Comparison of ENCODE assay signal across 12 cellular contexts in genomic region chrX:120450163-120450562, GRCh38. TPM values are rescaled to one million over a fixed set of nuclear protein-coding genes. Genes with fewer than 3 reads are reported as not detected.
A peak's percentile ranks its signal among the peaks of the same experiment; 100 is the strongest.
DNase-seq lines count a peak whose midpoint lies in the region; ATAC-seq, FAIRE-seq and TF ChIP-seq lines count a peak whose summit lies in the region.
"Had no signal": no experiment of that assay in that cellular context is flagged by ENCODE, and none has a peak within 500 bp of the region (broad histone marks: within the 10 kb centered on the region; RNA-seq: fewer than 3 reads in every experiment).

No MANE protein-coding gene starts in this region.

- H3K4me1 Mint-ChIP-seq in glutamatergic neuron (ENCODE audit: low read depth, unreplicated experiment), result peaks cover 2% of the 10 kb centered on the region

- no peak overlapping the region for H3K4me3 Mint-ChIP-seq in glutamatergic neuron (ENCODE audit: unreplicated experiment)
- H3K4me3 Mint-ChIP-seq: activated T-helper 17 cell treated with anti-CD3 and anti-CD28 coated beads, Interleukin-2, amount 50 U/mL, for 72 hours; T-helper 1 cell treated with Interleukin-12 subunit alpha and Interleukin-12 subunit beta and Interleukin-4 antibody, amounts not matched to agents 30 μg/mL and 1 μg/mL, for 36 hours had no signal

- H3K27me3 Mint-ChIP-seq in glutamatergic neuron (ENCODE audit: unreplicated experiment), result no peaks in the 10 kb centered on the region
- H3K27me3 Mint-ChIP-seq: activated T-helper 17 cell treated with anti-CD3 and anti-CD28 coated beads, Interleukin-2, amount 50 U/mL, for 72 hours had no signal

- no peaks in the 10 kb centered on the region for H3K36me3 Mint-ChIP-seq in glutamatergic neuron (ENCODE audit: unreplicated experiment)

- H3K4me1 ChIP-seq in BE2C (no peaks in the 10 kb centered on the region), OCI-LY7 (ENCODE audit: insufficient read depth, low read length, poor library complexity, severe bottlenecking) (peaks cover 6% of the 10 kb centered on the region)

- H3K9me2 ChIP-seq in OCI-LY7 (ENCODE audit: insufficient read depth, low read length), result no peaks in the 10 kb centered on the region

- BruUV-seq in OCI-LY7 (replicated peaks; lab: Mats Ljungman, UMichigan), result no TSS peak

- H3K4me2 ChIP-seq in OCI-LY7 (ENCODE audit: low read length), result no peak overlapping the region

- DNase-seq in BE2C, result peak; percentile 8
- no peak for DNase-seq in GM19239 (ENCODE audit: insufficient read length, low spot score)
- DNase-seq in OCI-LY7 (ENCODE audit: low spot score), result peak; percentile 20
- DNase-seq in glutamatergic neuron, result no peak
- DNase-seq in activated T-cell treated with anti-CD3 and anti-CD28 coated beads, Interleukin-2, amount 50 U/mL, for 1 hour, result no peak
- no peak for DNase-seq in foreskin fibroblast
- DNase-seq: DMS79 treated with DMSO at 0.1 percent for 48 hours, NCI-H187 treated with DMSO at 0.1 percent for 48 hours had no signal

- no peaks in the 10 kb centered on the region for H3K9me3 Mint-ChIP-seq in glutamatergic neuron (ENCODE audit: unreplicated experiment)
- H3K9me3 Mint-ChIP-seq: activated T-helper 17 cell treated with anti-CD3 and anti-CD28 coated beads, Interleukin-2, amount 50 U/mL, for 72 hours; T-helper 1 cell treated with Interleukin-12 subunit alpha and Interleukin-12 subunit beta and Interleukin-4 antibody, amounts not matched to agents 30 μg/mL and 1 μg/mL, for 36 hours had no signal

- CTCF ChIA-PET in OCI-LY7 (lab: Charles Lee; ENCODE audit: unreplicated experiment), result no interaction called here

- H3K9me3 ChIP-seq in BE2C (no peaks in the 10 kb centered on the region), OCI-LY7 (ENCODE audit: low read length) (no peaks in the 10 kb centered on the region)

- no peaks in the 10 kb centered on the region for H3K27me3 ChIP-seq in BE2C

- no peak overlapping the region for H3K4me3 ChIP-seq in BE2C (ENCODE audit: low read depth, low read length)
- no peak overlapping the region for H3K4me3 ChIP-seq in OCI-LY7 (ENCODE audit: low read depth, low read length, poor library complexity, severe bottlenecking)
- no peak overlapping the region for H3K4me3 ChIP-seq in foreskin fibroblast (ENCODE audit: low read depth in 1 of 2, low read length in 2 of 2)

- H3K27ac ChIP-seq in OCI-LY7 (ENCODE audit: low read depth, low read length, poor library complexity, severe bottlenecking), result no peak overlapping the region

- H2AFZ ChIP-seq in OCI-LY7 (ENCODE audit: low read length), result no peak overlapping the region

- POLR2A ChIA-PET in OCI-LY7 (lab: Charles Lee), result no interaction called here

- TF ChIP-seq CTCF in BE2C (IDR thresholded peaks at IDR 0.05; ENCODE audit: low read depth, low read length), result peak; percentile 40
- TF ChIP-seq CTCF in OCI-LY7 (conservative IDR thresholded peaks at IDR 0.05; ENCODE audit: low read length), result peak; percentile 74
- TF ChIP-seq CTCF in glutamatergic neuron (IDR thresholded peaks at IDR 0.05; ENCODE audit: partially characterized antibody, unreplicated experiment), result peak; percentile 12
- TF ChIP-seq CTCF in foreskin fibroblast (IDR thresholded peaks at IDR 0.05; ENCODE audit: low read depth, low read length), result no peak

- ATAC-seq in GM21825 (IDR thresholded peaks at IDR 0.05; ENCODE audit: unreplicated experiment), result no peak
- no peak for ATAC-seq in HG02623 (IDR thresholded peaks at IDR 0.05; ENCODE audit: unreplicated experiment)
- ATAC-seq: activated T-helper 17 cell treated with anti-CD3 and anti-CD28 coated beads, Interleukin-2, amount 50 U/mL, for 72 hours had no signal

- peak; percentile 79 for FAIRE-seq in GM19239 (lab: Jason Lieb, UNC)

- no peak overlapping the region for H3K27ac Mint-ChIP-seq in glutamatergic neuron (ENCODE audit: unreplicated experiment)
- H3K27ac Mint-ChIP-seq: activated T-helper 17 cell treated with anti-CD3 and anti-CD28 coated beads, Interleukin-2, amount 50 U/mL, for 72 hours; T-helper 1 cell treated with Interleukin-12 subunit alpha and Interleukin-12 subunit beta and Interleukin-4 antibody, amounts not matched to agents 30 μg/mL and 1 μg/mL, for 36 hours had no signal

- intact Hi-C loops in OCI-LY7 (cut with micrococcal nuclease; ENCODE audit: unreplicated experiment), result loop anchor here (5.0 kb wide), 1 partner anchor 68 kb away; no protein-coding TSS in a partner anchor

- H4K20me1 ChIP-seq in OCI-LY7 (ENCODE audit: insufficient read depth, low read length), result no peaks in the 10 kb centered on the region

- H3K79me2 ChIP-seq in OCI-LY7 (ENCODE audit: insufficient read depth, low read depth, low read length), result peaks cover under 1% of the 10 kb centered on the region; the same call in 1 of the 2 replicates

- H3K36me3 ChIP-seq in BE2C, result no peaks in the 10 kb centered on the region
- H3K36me3 ChIP-seq in OCI-LY7 (ENCODE audit: insufficient read depth, low read length), result peaks cover 58% of the 10 kb centered on the region

RNA-seq across cellular contexts. Expression of gene LAMP2, which starts 18.9 kb away (rescaled TPM):
- polyA plus RNA-seq in BE2C (2012; ENCODE audit: insufficient read depth, insufficient read length, low read depth), result 23.0 TPM
- total RNA-seq in OCI-LY7 (2014; rRNA removed; shearing (Covaris generic)), result 12.2 and 17.9 TPM in 2 replicates
- 39.6 and 45.2 TPM in 2 replicates for total RNA-seq in OCI-LY7 (2022)
- total RNA-seq in glutamatergic neuron (ENCODE audit: unreplicated experiment), result 48.9 TPM

Comparison
In these comparisons a context has a peak if more than half of its experiments do, and no peak if none do; other contexts are left out.
1. DNase-seq: peak in BE2C (single experiment) and OCI-LY7 (single experiment); none in GM19239 (single experiment), glutamatergic neuron (single experiment), activated T-cell treated with anti-CD3 and anti-CD28 coated beads, Interleukin-2, amount 50 U/mL, for 1 hour (single experiment) and foreskin fibroblast (0 of 2).